8 cellular contexts compared by ENCODE assay signal in genomic region chr1:19251305-19252196, GRCh38. TPM values are rescaled to one million over a fixed set of nuclear protein-coding genes. Genes with fewer than 3 reads are reported as not detected.
A peak's percentile ranks its signal among the peaks of the same experiment; 100 is the strongest.
DNase-seq lines count a peak whose midpoint lies in the region; ATAC-seq, FAIRE-seq and TF ChIP-seq lines count a peak whose summit lies in the region.

Gene EMC1 (minus strand): TSS chr1:19251524. CDS start chr1:19251509, 15 bp downstream.
Gene MRTO4 (plus strand): TSS chr1:19251805. CDS start chr1:19251836, 31 bp downstream.

- ATAC-seq in A549 (peak; percentile 95 to 96), GM18520 (IDR thresholded peaks at IDR 0.05; ENCODE audit: unreplicated experiment) (peak; percentile 65), HG03060 (IDR thresholded peaks at IDR 0.05; ENCODE audit: low read depth, unreplicated experiment) (peak; percentile 49), activated B cell treated with CpG ODN at 0.5 μM for 24 hours (ENCODE audit: low read depth) (peak; percentile 93)

- H3K27ac Mint-ChIP-seq in activated B cell treated with CpG ODN at 0.5 μM for 24 hours (peak within 1 kb of the TSS; percentile 92), immature natural killer cell (peak within 1 kb of the TSS; percentile 81 to 97 (median 94))

- no peaks in the 10 kb centered on the region for H3K9me3 ChIP-seq in A549

- H3K36me3 Mint-ChIP-seq in activated B cell treated with CpG ODN at 0.5 μM for 24 hours (ENCODE audit: low read depth) = peaks cover 30% of the 10 kb centered on the region
- H3K36me3 Mint-ChIP-seq in immature natural killer cell = no peaks in the 10 kb centered on the region

- POLR2A ChIA-PET in A549 (lab: Yijun Ruan, JAX) (interaction anchor here (0.6 to 1.0 kb wide), 5 partner anchors 9 to 295 kb away, joined by 3 to 5 read pairs (median 3); partner anchors contain the start of gene IFFO2), activated B cell treated with CpG ODN at 0.5 μM for 24 hours (lab: Charles Lee) (interaction anchor here (0.5 to 2.5 kb wide), 13 partner anchors 10 to 1812 kb away, joined by 3 to 22 read pairs (median 5); partner anchors contain the start of genes AKR7A2, CAPZB, RCC2 and SLC66A1)

- no peak for FAIRE-seq in A549 (lab: Jason Lieb, UNC)

- 2% methylated on average over 24 of the region's 81 CpGs for WGBS in A549 (ENCODE audit: missing lambda C conversion rate)

- no peaks in the 10 kb centered on the region for H3K27me3 Mint-ChIP-seq in activated B cell treated with CpG ODN at 0.5 μM for 24 hours
- H3K27me3 Mint-ChIP-seq in immature natural killer cell (ENCODE audit: low read depth in 3 of 3) = peaks cover 2 to 9% (median 3%) of the 10 kb centered on the region in 3 donors

- TF ChIP-seq EP300 in A549 (IDR thresholded peaks at IDR 0.05) = no peak

- peak within 1 kb of the TSS; percentile 91 to 99 for H3K27ac ChIP-seq in A549

- CTCF ChIA-PET in A549 (lab: Yijun Ruan, JAX) (interaction anchor here (1.0 to 2.1 kb wide), 4 partner anchors 11 to 401 kb away, joined by 3 to 9 read pairs (median 3); no protein-coding TSS in a partner anchor), activated B cell treated with CpG ODN at 0.5 μM for 24 hours (lab: Charles Lee) (interaction anchor here (1.1 to 2.4 kb wide), 2 partner anchors 10 to 41 kb away, joined by 3 to 10 read pairs; no protein-coding TSS in a partner anchor)

- no peak for TF ChIP-seq CTCF in A549 (IDR thresholded peaks at IDR 0.05)
- no peak for TF ChIP-seq CTCF in activated B cell treated with CpG ODN at 0.5 μM for 24 hours (IDR thresholded peaks at IDR 0.05)
- TF ChIP-seq CTCF in cardiac fibroblast (IDR thresholded peaks at IDR 0.05; ENCODE audit: low read depth, low read length) = no peak

- TF ChIP-seq RAD21 in A549 (conservative IDR thresholded peaks at IDR 0.05 in 1 of 2, IDR thresholded peaks at IDR 0.05 in 1 of 2) = no peak

- H3K4me3 Mint-ChIP-seq in activated B cell treated with CpG ODN at 0.5 μM for 24 hours = peak within 1 kb of the TSS; percentile 96
- H3K4me3 Mint-ChIP-seq in immature natural killer cell = peak within 1 kb of the TSS; percentile 94 to 96 (median 95)

- DNase-seq in A549 (ENCODE audit: low read depth in 1 of 2, low spot score in 1 of 2) = peak; percentile 76
- peak; percentile 46 for DNase-seq in NCI-H2196 treated with DMSO at 0.1 percent for 48 hours (lab: John Stamatoyannopoulos, UW; ENCODE audit: unreplicated experiment)
- DNase-seq in activated B cell treated with CpG ODN at 0.5 μM for 24 hours = peak; percentile 97
- DNase-seq in cardiac fibroblast (ENCODE audit: low read depth in 2 of 2) = peak; percentile 78 to 81
- DNase-seq in immature natural killer cell = peak; percentile 88 to 89 (median 88)
- DNase-seq in smooth muscle cell of the brain vasculature (ENCODE audit: low read depth, low spot score) = peak; percentile 26

- H3K9me3 Mint-ChIP-seq in activated B cell treated with CpG ODN at 0.5 μM for 24 hours (no peaks in the 10 kb centered on the region), immature natural killer cell (no peaks in the 10 kb centered on the region)

- peak; percentile 63 for TF ChIP-seq POLR2A in A549 (IDR thresholded peaks at IDR 0.05; ENCODE audit: low read length)

- H3K4me2 ChIP-seq in A549 = peak within 1 kb of the TSS; percentile 82

- intact Hi-C loops in activated B cell treated with CpG ODN at 0.5 μM for 24 hours (cut with micrococcal nuclease) = loop anchor here (1.0 to 2.0 kb wide), 6 partner anchors 41 to 349 kb away; partner anchors contain the start of genes AKR7A2, ALDH4A1, CAPZB and IFFO2

- H3K4me3 ChIP-seq in A549 (peak within 1 kb of the TSS; percentile 96), cardiac fibroblast (replicated peaks in 1 of 2; ENCODE audit: low read depth in 2 of 2, low read length in 2 of 2) (peak within 1 kb of the TSS; percentile 75 to 91)

- peaks cover 32% of the 10 kb centered on the region for H3K4me1 Mint-ChIP-seq in activated B cell treated with CpG ODN at 0.5 μM for 24 hours
- peaks cover 30 to 35% of the 10 kb centered on the region in 2 donors for H3K4me1 Mint-ChIP-seq in immature natural killer cell

- peaks cover 25% of the 10 kb centered on the region; the same call in 2 of the 3 replicates for H3K4me1 ChIP-seq in A549

TF ChIP-seq in A549, 52 proteins besides CTCF, POLR2A, EP300 and RAD21 (continues in another document):
- TF ChIP-seq JUN (IDR thresholded peaks at IDR 0.05) (peak; percentile 72 to 94), HOXB5 (CRISPR knock-in tag; IDR thresholded peaks at IDR 0.05) (peak; percentile 79; the same call in 1 of the 2 replicates), RNF2 (IDR thresholded peaks at IDR 0.05; ENCODE audit: borderline replicate concordance, low read depth) (no peak; the same call in 1 of the 2 replicates), FOXS1 (CRISPR knock-in tag; IDR thresholded peaks at IDR 0.05) (peak; percentile 41; the same call in 1 of the 2 replicates), POLR2AphosphoS2 (conservative IDR thresholded peaks at IDR 0.05; ENCODE audit: low read length) (no peak), PHF8 (IDR thresholded peaks at IDR 0.05; ENCODE audit: borderline replicate concordance, low read depth) (peak; percentile 39; the same call in 1 of the 2 replicates), HOXB13 (CRISPR knock-in tag; IDR thresholded peaks at IDR 0.05; ENCODE audit: low read depth) (0 out of 2 replicates have a peak, but pooled peaks have one; percentile 59), BHLHE40 (IDR thresholded peaks at IDR 0.05; ENCODE audit: low read depth, low read length) (no peak), TFCP2L1 (CRISPR knock-in tag; IDR thresholded peaks at IDR 0.05) (no peak; the same call in 1 of the 2 replicates), HDAC2 (IDR thresholded peaks at IDR 0.05) (no peak; the same call in 1 of the 2 replicates), KDM1A (IDR thresholded peaks at IDR 0.05; ENCODE audit: low read depth) (no peak), NFE2L2 (conservative IDR thresholded peaks at IDR 0.05; ENCODE audit: low read length) (no peak), GATA3 (IDR thresholded peaks at IDR 0.05; ENCODE audit: borderline replicate concordance) (no peak), CHD4 (IDR thresholded peaks at IDR 0.05; ENCODE audit: borderline replicate concordance) (no peak), SMC3 (IDR thresholded peaks at IDR 0.05) (no peak), E2F6 (IDR thresholded peaks at IDR 0.05; ENCODE audit: borderline replicate concordance, low read depth) (peak; percentile 79; the same call in 1 of the 2 replicates), CHD2 (IDR thresholded peaks at IDR 0.05; ENCODE audit: low read length, partially characterized antibody) (peak; percentile 20), ESRRA (IDR thresholded peaks at IDR 0.05; ENCODE audit: borderline replicate concordance, low read length) (no peak), KDM5A (IDR thresholded peaks at IDR 0.05) (peak; percentile 94), JUNB (IDR thresholded peaks at IDR 0.05) (no peak), CEBPB (IDR thresholded peaks at IDR 0.05) (no peak), HES2 (IDR thresholded peaks at IDR 0.05) (no peak), ZFP36 (IDR thresholded peaks at IDR 0.05; ENCODE audit: borderline replicate concordance, partially characterized antibody) (no peak), MYC (IDR thresholded peaks at IDR 0.05; ENCODE audit: borderline replicate concordance, low read length) (peak; percentile 81), BCL3 (IDR thresholded peaks at IDR 0.05) (peak; percentile 46; the same call in 1 of the 3 replicates), CBX8 (IDR thresholded peaks at IDR 0.05) (no peak), CBX2 (IDR thresholded peaks at IDR 0.05; ENCODE audit: borderline replicate concordance, low read depth) (no peak)

RNA-seq across cellular contexts. Expression of gene EMC1, which starts in this region (rescaled TPM):
- polyA plus RNA-seq in A549 (2011; rRNA removed) (32.2 and 40.2 TPM in 2 replicates), A549 (2017; fragmentation: RNase III; extraction: RNeasy Plus Mini Kit Qiagen cat#74134 plus additional on column Dnase treatment) (23.8 to 28.8 TPM (median 25.8 TPM) in 3 replicates), immature natural killer cell (10 to 100 TPM; 18.6 to 44.1 (median 32.2) TPM)
- polyA plus RNA-seq in A549 (2012; cell fraction: cytosol; rRNA removed) = 41.4 and 43.6 TPM in 2 replicates
- 151 and 182 TPM in 2 replicates for polyA plus RNA-seq in A549 (2012; cell fraction: nucleus; rRNA removed)
- 55.1 and 64.4 TPM in 2 replicates for polyA minus RNA-seq in A549 (2011; rRNA and poly(A)+ RNA removed)
- total RNA-seq in activated B cell treated with CpG ODN at 0.5 μM for 24 hours = 40.0 and 42.7 TPM in 2 replicates

RNA-seq across cellular contexts. Expression of gene MRTO4, which starts in this region (rescaled TPM):
- polyA plus RNA-seq in A549 (2011; rRNA removed) = 52.1 and 66.4 TPM in 2 replicates
- 65.2 and 67.3 TPM in 2 replicates for polyA plus RNA-seq in A549 (2012; cell fraction: cytosol; rRNA removed)
- 35.8 and 35.9 TPM in 2 replicates for polyA plus RNA-seq in A549 (2012; cell fraction: nucleus; rRNA removed)
- polyA plus RNA-seq in A549 (2017; fragmentation: RNase III; extraction: RNeasy Plus Mini Kit Qiagen cat#74134 plus additional on column Dnase treatment) = 58.4 to 70.5 TPM (median 61.7 TPM) in 3 replicates
- 22.0 and 29.2 TPM in 2 replicates for polyA minus RNA-seq in A549 (2011; rRNA and poly(A)+ RNA removed)
- total RNA-seq in activated B cell treated with CpG ODN at 0.5 μM for 24 hours = 61.5 and 73.1 TPM in 2 replicates
- polyA plus RNA-seq in immature natural killer cell = 10 to 100 TPM in 2 of 3 donors, 1 to 10 TPM in 1; 9.1 to 21.8 (median 17.1) TPM

Comparison
In these comparisons a context has a peak if more than half of its experiments do, and no peak if none do; other contexts are left out.
1. Peak in every context shown above with its lines: DNase-seq, ATAC-seq, H3K4me3 ChIP-seq and H3K27ac ChIP-seq.
2. DNase-seq: peak in every context shown above with its lines; median percentile 97 in activated B cell treated with CpG ODN at 0.5 μM for 24 hours; 88 in immature natural killer cell; 80 in cardiac fibroblast; 76 in A549; 46 in NCI-H2196 treated with DMSO at 0.1 percent for 48 hours; 26 in smooth muscle cell of the brain vasculature.